In genomic region chr2:3493610-3493997, GRCh38 we compare ENCODE assay signal across 11 cellular contexts. TPM values are rescaled to one million over a fixed set of nuclear protein-coding genes. Genes with fewer than 3 reads are reported as not detected.
DNase-seq lines count a peak whose midpoint lies in the region; ATAC-seq and TF ChIP-seq lines count a peak whose summit lies in the region.
"Had no signal": no experiment of that assay in that cellular context is flagged by ENCODE, and none has a peak within 500 bp of the region (broad histone marks: within the 10 kb centered on the region; RNA-seq: fewer than 3 reads in every experiment).

No MANE protein-coding gene starts in this region.

- H3K27ac ChIP-seq in RWPE2 (ENCODE audit: poor library complexity, severe bottlenecking) = no peak overlapping the region
- H3K27ac ChIP-seq: HL-60 had no signal

- H3K36me3 ChIP-seq in BE2C (no peaks in the 10 kb centered on the region; the same call in 1 of the 2 replicates), RWPE2 (ENCODE audit: low read depth) (peaks cover 8% of the 10 kb centered on the region; the same call in 1 of the 2 replicates)

- ATAC-seq in RWPE2 (ENCODE audit: low read depth) = 0 out of 3 replicates have a peak, but pooled peaks have one; percentile 12
- no peak for ATAC-seq in HG03432 (IDR thresholded peaks at IDR 0.05; ENCODE audit: unreplicated experiment)
- no peak for ATAC-seq in HG03439 (IDR thresholded peaks at IDR 0.05; ENCODE audit: unreplicated experiment)
- ATAC-seq: activated T-cell treated with anti-CD3 and anti-CD28 coated beads, Interleukin-2, amount 50 U/mL, for 72 hours had no signal

- peak overlapping the region; percentile 53 for H3K4me3 ChIP-seq in BE2C (ENCODE audit: low read depth, low read length)
- no peak overlapping the region for H3K4me3 ChIP-seq in RWPE2 (ENCODE audit: severe bottlenecking)
- peak overlapping the region; percentile 20 for H3K4me3 ChIP-seq in fibroblast of mammary gland (ENCODE audit: control insufficient read depth, low read depth, low read length)

- H3K9me3 Mint-ChIP-seq in neural crest cell = no peaks in the 10 kb centered on the region
- H3K9me3 Mint-ChIP-seq: activated T-cell treated with anti-CD3 and anti-CD28 coated beads, Interleukin-2, amount 50 U/mL, for 72 hours; CD4-positive, CD25-positive, alpha-beta regulatory T cell had no signal

- peak; percentile 15 for TF ChIP-seq CTCF in BE2C (IDR thresholded peaks at IDR 0.05; ENCODE audit: low read depth, low read length)
- TF ChIP-seq CTCF in RWPE2 (IDR thresholded peaks at IDR 0.05; ENCODE audit: poor library complexity, severe bottlenecking) = no peak
- TF ChIP-seq CTCF in fibroblast of mammary gland (conservative IDR thresholded peaks at IDR 0.05; ENCODE audit: control insufficient read depth, insufficient read depth, low read depth, low read length) = no peak
- TF ChIP-seq CTCF in neural crest cell (conservative IDR thresholded peaks at IDR 0.05) = no peak

- peak; percentile 78 for DNase-seq in BE2C
- DNase-seq in RWPE2 (ENCODE audit: low spot score) = no peak
- peak; percentile 79 for DNase-seq in fibroblast of mammary gland (ENCODE audit: low read depth)
- DNase-seq in neural crest cell (ENCODE audit: low read depth, low spot score) = no peak
- DNase-seq in activated T-cell treated with anti-CD3 and anti-CD28 coated beads for 4 hours = no peak
- DNase-seq in NCI-H524 treated with DMSO at 0.1 percent for 48 hours (lab: John Stamatoyannopoulos, UW) = no peak
- DNase-seq: activated T-cell treated with anti-CD3 and anti-CD28 coated beads, Interleukin-2, amount 50 U/mL, for 72 hours; CD4-positive, CD25-positive, alpha-beta regulatory T cell had no signal

- peak overlapping the region; percentile 14 for H3K27ac Mint-ChIP-seq in neural crest cell (ENCODE audit: unreplicated experiment)
- H3K27ac Mint-ChIP-seq: activated T-cell treated with anti-CD3 and anti-CD28 coated beads, Interleukin-2, amount 50 U/mL, for 72 hours; CD4-positive, CD25-positive, alpha-beta regulatory T cell had no signal

- H3K36me3 Mint-ChIP-seq in neural crest cell (ENCODE audit: low read depth) = peaks cover 4% of the 10 kb centered on the region

- no peak overlapping the region for H3K4me3 Mint-ChIP-seq in neural crest cell
- H3K4me3 Mint-ChIP-seq: activated T-cell treated with anti-CD3 and anti-CD28 coated beads, Interleukin-2, amount 50 U/mL, for 72 hours; CD4-positive, CD25-positive, alpha-beta regulatory T cell had no signal

- H3K9me3 ChIP-seq in BE2C = no peaks in the 10 kb centered on the region
- no peaks in the 10 kb centered on the region for H3K9me3 ChIP-seq in RWPE2 (ENCODE audit: severe bottlenecking)

- H3K4me1 ChIP-seq in BE2C = peaks cover 5% of the 10 kb centered on the region; the same call in 1 of the 2 replicates
- no peaks in the 10 kb centered on the region for H3K4me1 ChIP-seq in RWPE2 (ENCODE audit: insufficient read depth, poor library complexity, severe bottlenecking)

- H3K27me3 Mint-ChIP-seq in neural crest cell (ENCODE audit: low read depth) = no peaks in the 10 kb centered on the region
- H3K27me3 Mint-ChIP-seq: CD4-positive, CD25-positive, alpha-beta regulatory T cell had no signal

- H3K27me3 ChIP-seq in BE2C (no peaks in the 10 kb centered on the region), RWPE2 (ENCODE audit: insufficient read depth, poor library complexity, severe bottlenecking) (no peaks in the 10 kb centered on the region)

- peaks cover 46% of the 10 kb centered on the region for H3K4me1 Mint-ChIP-seq in neural crest cell
- H3K4me1 Mint-ChIP-seq: CD4-positive, CD25-positive, alpha-beta regulatory T cell had no signal

RNA-seq across cellular contexts. Expression of gene ADI1, which starts 25.7 kb away (rescaled TPM):
- 20.7 TPM for polyA plus RNA-seq in BE2C (2012; ENCODE audit: insufficient read depth, insufficient read length, low read depth)
- 32.4 and 32.8 TPM in 2 replicates for total RNA-seq in neural crest cell

Comparison
In these comparisons a context has a peak if more than half of its experiments do, and no peak if none do; other contexts are left out.
1. DNase-seq: peak in BE2C (single experiment) and fibroblast of mammary gland (single experiment); none in RWPE2 (single experiment), neural crest cell (single experiment), activated T-cell treated with anti-CD3 and anti-CD28 coated beads for 4 hours (single experiment) and NCI-H524 treated with DMSO at 0.1 percent for 48 hours (single experiment).